In genomic region chr1:219188331-219188803, GRCh38 we compare ENCODE assay signal across 8 cellular contexts. TPM values are rescaled to one million over a fixed set of nuclear protein-coding genes. Genes with fewer than 3 reads are reported as not detected.
A peak's percentile ranks its signal among the peaks of the same experiment; 100 is the strongest.
DNase-seq lines count a peak whose midpoint lies in the region; ATAC-seq and TF ChIP-seq lines count a peak whose summit lies in the region.

No MANE protein-coding gene starts in this region.

- peak overlapping the region in 9 of 11 experiments; percentile 18 to 74 (median 45); a peak in 16 of 22 replicates for H3K4me2 ChIP-seq in BLaER1 treated with 17β-estradiol and CSF1 and Interleukin-3, amounts not matched to agents 10 nM and 100 nM

- no peak overlapping the region for H3K4me3 ChIP-seq in BLaER1 treated with 17β-estradiol and CSF1 and Interleukin-3, amounts not matched to agents 10 nM and 100 nM
- H3K4me3 ChIP-seq in epithelial cell of proximal tubule (ENCODE audit: low read depth, low read length) (peak overlapping the region; percentile 39), SJCRH30 (no peak overlapping the region)

- H3K9me3 ChIP-seq in BLaER1 treated with 17β-estradiol and CSF1 and Interleukin-3, amounts not matched to agents 10 nM and 100 nM (replicated peaks in 1 of 11), result peaks cover 4 to 16% (median 11%) of the 10 kb centered on the region in 11 experiments; a peak in 15 of 22 replicates
- peaks cover 8% of the 10 kb centered on the region for H3K9me3 ChIP-seq in SJCRH30 (replicated peaks)

- H3K27me3 ChIP-seq in BLaER1 treated with 17β-estradiol and CSF1 and Interleukin-3, amounts not matched to agents 10 nM and 100 nM, result no peaks in the 10 kb centered on the region
- no peaks in the 10 kb centered on the region for H3K27me3 ChIP-seq in SJCRH30

- H4K20me1 ChIP-seq in BLaER1 treated with 17β-estradiol and CSF1 and Interleukin-3, amounts not matched to agents 10 nM and 100 nM, result peaks cover 0 to 95% (median 0%) of the 10 kb centered on the region in 11 experiments; a peak in 2 of 22 replicates

- DNase-seq in epithelial cell of proximal tubule (ENCODE audit: low read depth) (peak; percentile 66), EL (no peak), HuH-7.5 (ENCODE audit: low spot score) (no peak), SJCRH30 (no peak)

- peaks cover 0 to 35% (median 14%) of the 10 kb centered on the region in 11 experiments; a peak in 16 of 22 replicates for H3K36me3 ChIP-seq in BLaER1 treated with 17β-estradiol and CSF1 and Interleukin-3, amounts not matched to agents 10 nM and 100 nM
- H3K36me3 ChIP-seq in SJCRH30, result peaks cover 20% of the 10 kb centered on the region

- peaks cover 5 to 40% (median 12%) of the 10 kb centered on the region in 10 experiments; a peak in 16 of 20 replicates for H3K4me1 ChIP-seq in BLaER1 treated with 17β-estradiol and CSF1 and Interleukin-3, amounts not matched to agents 10 nM and 100 nM
- H3K4me1 ChIP-seq in SJCRH30, result no peaks in the 10 kb centered on the region

- H3K9ac ChIP-seq in BLaER1 treated with 17β-estradiol and CSF1 and Interleukin-3, amounts not matched to agents 10 nM and 100 nM, result no peak overlapping the region

- H3K27ac ChIP-seq in BLaER1 treated with 17β-estradiol and CSF1 and Interleukin-3, amounts not matched to agents 10 nM and 100 nM, result peak overlapping the region in 3 of 11 experiments; percentile 55 to 59 (median 59); a peak in 6 of 22 replicates
- no peak overlapping the region for H3K27ac ChIP-seq in SJCRH30

- TF ChIP-seq CTCF in epithelial cell of proximal tubule (conservative IDR thresholded peaks at IDR 0.05; ENCODE audit: low read depth, low read length), result no peak

- ATAC-seq in GM19463 (IDR thresholded peaks at IDR 0.05; ENCODE audit: unreplicated experiment) (peak; percentile 46), HG03571 (IDR thresholded peaks at IDR 0.05; ENCODE audit: unreplicated experiment) (peak; percentile 38), HG02870 (IDR thresholded peaks at IDR 0.05; ENCODE audit: unreplicated experiment) (no peak)

RNA-seq across cellular contexts. Expression of gene LYPLAL1, which starts 14.7 kb away (rescaled TPM):
- 11.1 and 19.4 TPM in 2 replicates for total RNA-seq in epithelial cell of proximal tubule
- 23.5 and 33.7 TPM in 2 replicates for total RNA-seq in SJCRH30 (2014; rRNA removed; shearing (Covaris generic))
